In genomic region chr16:53089434-53090270, GRCh38 we compare ENCODE assay signal across 1 cellular context.
TF ChIP-seq lines count a peak whose summit lies in the region.

No MANE protein-coding gene starts in this region.

TF ChIP-seq in H1, 55 proteins besides CTCF, POLR2A, EP300 and RAD21:
- TF ChIP-seq TBP (IDR thresholded peaks at IDR 0.05; ENCODE audit: low read depth, low read length): no peak
- TF ChIP-seq TEAD4 (IDR thresholded peaks at IDR 0.05; ENCODE audit: low read depth, low read length): 0 out of 2 replicates have a peak, but pooled peaks have one; percentile 36
- no peak for TF ChIP-seq CHD1 (IDR thresholded peaks at IDR 0.05; ENCODE audit: low read depth, low read length)
- TF ChIP-seq NANOG (IDR thresholded peaks at IDR 0.05; ENCODE audit: insufficient read depth, low read depth, low read length, poor library complexity, severe bottlenecking): peak; percentile 24
TF ChIP-seq in H1: peak in this region for 2.
